In the genomic region with DNA sequence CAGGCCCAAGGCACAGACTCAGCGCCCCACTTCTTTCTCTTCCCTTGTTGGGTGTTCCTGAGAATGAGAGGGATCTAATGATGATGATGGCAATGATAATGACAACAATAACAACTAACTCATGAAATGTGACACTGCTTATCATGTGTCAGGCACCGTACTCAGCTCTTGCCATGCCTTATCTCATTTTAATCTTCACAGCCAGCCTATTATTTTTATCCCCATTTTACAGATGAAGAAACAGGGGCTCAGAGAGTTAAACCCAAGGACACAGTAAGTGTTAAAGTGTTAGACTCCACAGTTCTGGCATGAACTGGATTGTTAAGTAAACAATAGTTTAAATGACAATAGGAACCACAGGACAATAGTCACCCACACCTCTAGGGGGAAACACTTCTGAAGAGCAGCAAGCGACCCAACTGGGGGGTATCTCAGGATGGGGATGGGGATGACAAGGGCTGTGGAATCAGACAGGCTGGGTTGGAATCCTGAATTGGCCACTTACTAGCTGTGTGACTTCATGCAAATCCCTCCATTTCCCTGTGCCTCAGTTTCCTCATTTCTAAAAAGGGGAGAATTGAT, we compare ENCODE assay signal across 15 cellular contexts. TPM values are rescaled to one million over a fixed set of nuclear protein-coding genes. Genes with fewer than 3 reads are reported as not detected.
DNase-seq lines count a peak whose midpoint lies in the region; ATAC-seq and TF ChIP-seq lines count a peak whose summit lies in the region.
"Had no signal": no experiment of that assay in that cellular context is flagged by ENCODE, and none has a peak within 500 bp of the region (broad histone marks: within the 10 kb centered on the region; RNA-seq: fewer than 3 reads in every experiment).

No MANE protein-coding gene starts in this region.

- no peak overlapping the region for H3K4me3 Mint-ChIP-seq in endodermal cell
- H3K4me3 Mint-ChIP-seq: B cell; CD8-positive, alpha-beta T cell had no signal

- peaks cover 16% of the 10 kb centered on the region for H3K36me3 Mint-ChIP-seq in endodermal cell (ENCODE audit: low read depth)
- H3K36me3 Mint-ChIP-seq: CD8-positive, alpha-beta T cell had no signal

- H3K79me2 ChIP-seq in OCI-LY1 (ENCODE audit: insufficient read depth, low read length): no peaks in the 10 kb centered on the region

- no peak for ATAC-seq in psoas muscle
- ATAC-seq: CD8-positive, alpha-beta T cell had no signal

- 98 to 100% methylated on average over 1 to 3 of the region's 3 CpGs for WGBS in endodermal cell (ENCODE audit: insufficient coverage in 1 of 2, insufficient read length in 1 of 2), 2 experiments
- 74 to 81% (median 79%) methylated on average over 3 of the region's 3 CpGs for WGBS in psoas muscle, 3 donors

- H3K36me3 ChIP-seq in OCI-LY1 (ENCODE audit: insufficient read depth, low read length): no peaks in the 10 kb centered on the region; the same call in 1 of the 2 replicates
- H3K36me3 ChIP-seq in endodermal cell (ENCODE audit: control insufficient read depth, insufficient read depth, low read length): no peaks in the 10 kb centered on the region
- no peaks in the 10 kb centered on the region for H3K36me3 ChIP-seq in psoas muscle (ENCODE audit: insufficient read depth in 1 of 2, low read depth in 1 of 2)

- H3K4me2 ChIP-seq in OCI-LY1 (ENCODE audit: low read length): no peak overlapping the region
- H3K4me2 ChIP-seq: BLaER1 treated with 17β-estradiol and CSF1 and Interleukin-3, amounts not matched to agents 10 nM and 100 nM had no signal

- H2AFZ ChIP-seq in OCI-LY1 (ENCODE audit: low read length): no peak overlapping the region

- H3K9me2 ChIP-seq in OCI-LY1 (ENCODE audit: low read depth, low read length): no peaks in the 10 kb centered on the region

- peaks cover 23% of the 10 kb centered on the region for H3K9me3 Mint-ChIP-seq in endodermal cell

- H3K9me3 ChIP-seq in OCI-LY1 (ENCODE audit: low read length): peaks cover 3% of the 10 kb centered on the region; the same call in 1 of the 2 replicates
- H3K9me3 ChIP-seq in endodermal cell (ENCODE audit: control insufficient read depth, low read length): peaks cover 8% of the 10 kb centered on the region
- no peaks in the 10 kb centered on the region for H3K9me3 ChIP-seq in psoas muscle

- no peaks in the 10 kb centered on the region for H3K4me1 ChIP-seq in OCI-LY1 (ENCODE audit: insufficient read depth, low read length, severe bottlenecking)
- no peaks in the 10 kb centered on the region for H3K4me1 ChIP-seq in endodermal cell (ENCODE audit: control insufficient read depth, insufficient read depth, low read length)
- H3K4me1 ChIP-seq in psoas muscle: no peaks in the 10 kb centered on the region

- TF ChIP-seq CTCF in GM12873 (IDR thresholded peaks at IDR 0.05; ENCODE audit: insufficient read depth, low read depth, low read length, missing control alignments) (peak; percentile 24), OCI-LY1 (IDR thresholded peaks at IDR 0.05; ENCODE audit: low read length) (0 out of 2 replicates have a peak, but pooled peaks have one; percentile 11), endodermal cell (conservative IDR thresholded peaks at IDR 0.05) (peak; percentile 32), psoas muscle (IDR thresholded peaks at IDR 0.05) (no peak)

- no peaks in the 10 kb centered on the region for H4K20me1 ChIP-seq in OCI-LY1 (ENCODE audit: insufficient read depth, low read length)
- H4K20me1 ChIP-seq: BLaER1 treated with 17β-estradiol and CSF1 and Interleukin-3, amounts not matched to agents 10 nM and 100 nM had no signal

- no peaks in the 10 kb centered on the region for H3F3A ChIP-seq in OCI-LY1 (ENCODE audit: insufficient read depth, low read length)

- H3K27me3 Mint-ChIP-seq in endodermal cell (ENCODE audit: insufficient read depth): peaks cover 7% of the 10 kb centered on the region

- H3K4me3 ChIP-seq in OCI-LY1 (ENCODE audit: low read depth, low read length, poor library complexity, severe bottlenecking) (no peak overlapping the region), endodermal cell (ENCODE audit: low read length) (no peak overlapping the region), psoas muscle (no peak overlapping the region)
- H3K4me3 ChIP-seq: BLaER1 treated with 17β-estradiol and CSF1 and Interleukin-3, amounts not matched to agents 10 nM and 100 nM had no signal

- DNase-seq in endodermal cell (no peak), psoas muscle (no peak), ecto neural progenitor cell (ENCODE audit: low spot score) (no peak)
- no peak for DNase-seq in activated CD4-positive, alpha-beta T cell treated with anti-CD3 and anti-CD28 coated beads for 48 hours
- DNase-seq: Calu3; CD8-positive, alpha-beta T cell; DND-41; GOT3; IMR-90; KBM-7 had no signal

- intact Hi-C loops in psoas muscle (cut with DNase I): no loop called here

- H3K27ac ChIP-seq in OCI-LY1 (ENCODE audit: low read depth, low read length, poor library complexity, severe bottlenecking): no peak overlapping the region
- H3K27ac ChIP-seq in endodermal cell (ENCODE audit: low read depth, low read length): no peak overlapping the region
- no peak overlapping the region for H3K27ac ChIP-seq in psoas muscle
- H3K27ac ChIP-seq: BLaER1 treated with 17β-estradiol and CSF1 and Interleukin-3, amounts not matched to agents 10 nM and 100 nM had no signal

- H3K27ac Mint-ChIP-seq in endodermal cell: no peak overlapping the region
- H3K27ac Mint-ChIP-seq: B cell; CD8-positive, alpha-beta T cell had no signal

- peaks cover 5% of the 10 kb centered on the region for H3K4me1 Mint-ChIP-seq in endodermal cell
- H3K4me1 Mint-ChIP-seq: B cell had no signal

- no peak overlapping the region for H3K9ac ChIP-seq in OCI-LY1 (ENCODE audit: low read length)
- no peak overlapping the region for H3K9ac ChIP-seq in endodermal cell (ENCODE audit: extremely low read depth, low read length, poor library complexity, severe bottlenecking)
- H3K9ac ChIP-seq: BLaER1 treated with 17β-estradiol and CSF1 and Interleukin-3, amounts not matched to agents 10 nM and 100 nM had no signal

- H3K27me3 ChIP-seq in OCI-LY1 (ENCODE audit: insufficient read depth, low read length) (peaks cover 5% of the 10 kb centered on the region; the same call in 1 of the 2 replicates), endodermal cell (ENCODE audit: control insufficient read depth, insufficient read depth, low read length, poor library complexity, severe bottlenecking) (no peaks in the 10 kb centered on the region), psoas muscle (ENCODE audit: insufficient read depth in 3 of 3, low read length in 2 of 3) (no peaks in the 10 kb centered on the region)
- H3K27me3 ChIP-seq: BLaER1 treated with 17β-estradiol and CSF1 and Interleukin-3, amounts not matched to agents 10 nM and 100 nM had no signal

RNA-seq across cellular contexts. Expression of gene RSPH9, which starts 12.5 kb away (rescaled TPM):
- total RNA-seq in endodermal cell (under 1 TPM; 0.44 to 0.64 TPM), psoas muscle (under 1 TPM in 1 of 4 donors, not detected in 3; 0.11 TPM)
- polyA plus RNA-seq in endodermal cell (2013, experiment 1 of 2): 1.7 TPM
- polyA plus RNA-seq in endodermal cell (2013, experiment 2 of 2): 1.2 TPM
- under 1 TPM; 0.36 to 0.59 (median 0.51) TPM for polyA plus RNA-seq in psoas muscle
- total RNA-seq: A172; B cell; CD8-positive, alpha-beta T cell had no signal

RNA-seq across cellular contexts. Expression of gene MAD2L1BP, which starts 21.7 kb away (rescaled TPM):
- 10 to 100 TPM; 32.7 to 41.5 TPM for total RNA-seq in endodermal cell
- polyA plus RNA-seq in endodermal cell (2013, experiment 1 of 2): 33.2 TPM
- 31.6 TPM for polyA plus RNA-seq in endodermal cell (2013, experiment 2 of 2)
- total RNA-seq in psoas muscle: 10 to 100 TPM; 17.0 to 36.6 (median 26.1) TPM
- polyA plus RNA-seq in psoas muscle: 10 to 100 TPM; 30.5 to 43.1 (median 31.6) TPM

RNA-seq across cellular contexts. Expression of gene GTPBP2, which starts 28.2 kb away (rescaled TPM):
- total RNA-seq in endodermal cell: 10 to 100 TPM; 87.9 to 90.6 TPM
- 64.2 TPM for polyA plus RNA-seq in endodermal cell (2013, experiment 1 of 2)
- polyA plus RNA-seq in endodermal cell (2013, experiment 2 of 2): 53.7 TPM
- total RNA-seq in psoas muscle: 10 to 100 TPM; 32.8 to 43.8 (median 35.2) TPM
- polyA plus RNA-seq in psoas muscle: 10 to 100 TPM; 27.8 to 69.6 (median 33.9) TPM

RNA-seq across cellular contexts. Expression of gene MRPS18A, which starts 30.3 kb away (rescaled TPM):
- total RNA-seq in endodermal cell: 10 to 100 TPM; 53.6 to 58.8 TPM
- 50.7 TPM for polyA plus RNA-seq in endodermal cell (2013, experiment 1 of 2)
- 50.8 TPM for polyA plus RNA-seq in endodermal cell (2013, experiment 2 of 2)
- total RNA-seq in psoas muscle: 100 to 1,000 TPM in 2 of 4 donors, 10 to 100 TPM in 2; 64.1 to 152 (median 103) TPM
- polyA plus RNA-seq in psoas muscle: 100 to 1,000 TPM; 106 to 151 (median 148) TPM
